ENCODE assay signal across 1 cellular context in the genomic region with DNA sequence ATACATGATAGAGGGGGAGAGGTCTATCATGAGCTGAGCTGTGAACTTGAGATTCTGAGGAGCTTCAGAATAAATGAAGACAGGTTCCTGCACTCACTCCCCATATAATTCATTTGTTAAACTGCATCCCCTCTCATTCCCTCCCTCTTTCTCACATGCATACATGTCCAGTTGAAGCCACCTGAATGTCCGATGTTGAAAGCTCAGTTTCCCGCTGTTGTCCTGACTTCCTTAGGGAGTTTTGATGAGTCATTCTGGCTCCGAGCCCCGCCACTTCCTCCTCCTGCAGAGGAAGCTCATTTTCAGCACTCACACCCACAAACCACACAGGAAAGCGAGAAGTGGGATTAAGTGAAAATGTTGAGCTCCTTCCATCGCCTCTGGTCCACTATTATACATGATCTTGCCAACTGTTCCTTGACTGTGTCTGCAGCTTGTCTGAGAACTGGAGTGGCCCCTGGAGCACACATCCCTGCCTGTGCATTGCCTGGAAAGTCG.
TF ChIP-seq lines count a peak whose summit lies in the region.

No MANE protein-coding gene starts in this region.

TF ChIP-seq in GM12878, 131 proteins besides CTCF, POLR2A, EP300 and RAD21 (continued from another document):
- TF ChIP-seq, protein P1, sequence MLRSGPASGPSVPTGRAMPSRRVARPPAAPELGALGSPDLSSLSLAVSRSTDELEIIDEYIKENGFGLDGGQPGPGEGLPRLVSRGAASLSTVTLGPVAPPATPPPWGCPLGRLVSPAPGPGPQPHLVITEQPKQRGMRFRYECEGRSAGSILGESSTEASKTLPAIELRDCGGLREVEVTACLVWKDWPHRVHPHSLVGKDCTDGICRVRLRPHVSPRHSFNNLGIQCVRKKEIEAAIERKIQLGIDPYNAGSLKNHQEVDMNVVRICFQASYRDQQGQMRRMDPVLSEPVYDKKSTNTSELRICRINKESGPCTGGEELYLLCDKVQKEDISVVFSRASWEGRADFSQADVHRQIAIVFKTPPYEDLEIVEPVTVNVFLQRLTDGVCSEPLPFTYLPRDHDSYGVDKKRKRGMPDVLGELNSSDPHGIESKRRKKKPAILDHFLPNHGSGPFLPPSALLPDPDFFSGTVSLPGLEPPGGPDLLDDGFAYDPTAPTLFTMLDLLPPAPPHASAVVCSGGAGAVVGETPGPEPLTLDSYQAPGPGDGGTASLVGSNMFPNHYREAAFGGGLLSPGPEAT (IDR thresholded peaks at IDR 0.05; ENCODE audit: low read depth): peak; percentile 52; the same call in 1 of the 2 replicates
- no peak for TF ChIP-seq TCF12 (IDR thresholded peaks at IDR 0.05; ENCODE audit: low read depth, low read length)
- TF ChIP-seq GATAD2B (conservative IDR thresholded peaks at IDR 0.05; ENCODE audit: low read depth): 0 out of 2 replicates have a peak, but pooled peaks have one; percentile 30
- peak; percentile 57 for TF ChIP-seq DPF2 (IDR thresholded peaks at IDR 0.05)
- TF ChIP-seq LARP7 (IDR thresholded peaks at IDR 0.05): no peak
- no peak for TF ChIP-seq MYC (IDR thresholded peaks at IDR 0.05; ENCODE audit: insufficient read depth, insufficient read length, insufficient replicate concordance, low read length, severe bottlenecking)
- peak; percentile 32; the same call in 1 of the 2 replicates for TF ChIP-seq RUNX3 (IDR thresholded peaks at IDR 0.05; ENCODE audit: low read length)
- TF ChIP-seq EZH2 (IDR thresholded peaks at IDR 0.05; ENCODE audit: borderline replicate concordance, control insufficient read depth, low read depth, low read length): no peak
- TF ChIP-seq IKZF2 (IDR thresholded peaks at IDR 0.05): peak; percentile 60 to 70
- peak; percentile 70; the same call in 1 of the 2 replicates for TF ChIP-seq SPI1 (IDR thresholded peaks at IDR 0.05; ENCODE audit: borderline replicate concordance, insufficient read depth, low read depth, low read length)
- no peak for TF ChIP-seq ZNF217 (IDR thresholded peaks at IDR 0.05)
- TF ChIP-seq BMI1 (IDR thresholded peaks at IDR 0.05; ENCODE audit: borderline replicate concordance): 0 out of 2 replicates have a peak, but pooled peaks have one; percentile 22
- no peak for TF ChIP-seq HCFC1 (IDR thresholded peaks at IDR 0.05; ENCODE audit: low read length)
- TF ChIP-seq ZNF384 (IDR thresholded peaks at IDR 0.05; ENCODE audit: borderline replicate concordance, low read depth, low read length): no peak
- peak; percentile 87 for TF ChIP-seq IKZF1 (conservative IDR thresholded peaks at IDR 0.05)
